ENCODE assay signal across 20 cellular contexts in genomic region chr1:193516755-193517388, GRCh38.
"Had no signal": no experiment of that assay in that cellular context is flagged by ENCODE, and none has a peak within 500 bp of the region (broad histone marks: within the 10 kb centered on the region; RNA-seq: fewer than 3 reads in every experiment).

No MANE protein-coding gene starts in this region.

- H3K9me3 Mint-ChIP-seq: activated B cell treated with CpG ODN at 0.5 μM for 24 hours had no signal

- H3K4me3 ChIP-seq: ascending aorta, body of pancreas, PC-9 had no signal

- H3K27me3 ChIP-seq: ascending aorta, body of pancreas had no signal

- H3K27ac ChIP-seq: ascending aorta, body of pancreas, PC-9 had no signal

- H3K9me3 ChIP-seq: body of pancreas had no signal

- H3K36me3 ChIP-seq: ascending aorta had no signal

- H3K4me1 ChIP-seq: ascending aorta, body of pancreas had no signal

- H3K4me2 ChIP-seq: PC-9 had no signal

- ATAC-seq: body of pancreas had no signal

- DNase-seq: activated B cell treated with CpG ODN at 0.5 μM for 24 hours; activated CD4-positive, alpha-beta T cell treated with anti-CD3 and anti-CD28 coated beads for 48 hours; activated CD4-positive, alpha-beta T cell treated with anti-CD3 and anti-CD28 coated beads, Interleukin-2, amount 50 U/mL, for 4 hours; activated CD8-positive, alpha-beta memory T cell treated with anti-CD3 and anti-CD28 coated beads for 24 hours; activated naive CD4-positive, alpha-beta T cell treated with anti-CD3 and anti-CD28 coated beads, Interleukin-2, amount 50 U/mL, for 16 hours; amniotic stem cell; body of pancreas; central memory CD4-positive, alpha-beta T cell; Kasumi-1; KBM-7; NCI-H1105 treated with DMSO at 0.1 percent for 48 hours; NCI-H1436 treated with DMSO at 0.1 percent for 48 hours; NCI-H187; NCI-H2081; NCI-H524; PC-9; SHP77 treated with DMSO at 0.1 percent for 48 hours; T-helper 9 cell had no signal

- H2AFZ ChIP-seq: PC-9 had no signal

- H3K4me3 Mint-ChIP-seq: activated B cell treated with CpG ODN at 0.5 μM for 24 hours; T-helper 1 cell treated with Interleukin-12 subunit alpha and Interleukin-12 subunit beta and Interleukin-4 antibody, amounts not matched to agents 30 μg/mL and 1 μg/mL, for 36 hours had no signal

- H3K27ac Mint-ChIP-seq: activated B cell treated with CpG ODN at 0.5 μM for 24 hours; T-helper 1 cell treated with Interleukin-12 subunit alpha and Interleukin-12 subunit beta and Interleukin-4 antibody, amounts not matched to agents 30 μg/mL and 1 μg/mL, for 36 hours had no signal
